ENCODE assay signal across 23 cellular contexts in the genomic region with DNA sequence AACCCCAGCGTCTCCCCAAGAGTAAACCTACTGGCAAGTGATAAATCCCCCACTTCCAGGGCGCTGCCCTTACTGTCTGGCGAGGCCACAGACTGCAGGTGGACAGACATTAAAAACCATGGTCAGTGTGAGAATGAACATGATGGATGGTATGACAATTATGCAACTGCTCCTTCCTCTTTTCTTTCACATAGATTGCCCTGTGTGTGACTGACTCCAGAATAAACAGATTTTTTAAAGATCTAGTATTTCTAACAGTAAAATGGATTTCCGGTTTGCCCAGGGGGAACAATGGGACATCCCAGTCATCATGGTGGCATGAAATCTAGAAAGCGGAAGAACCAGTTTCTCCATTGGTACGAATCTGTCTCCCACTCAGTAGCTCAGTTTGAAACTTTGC.
DNase-seq lines count a peak whose midpoint lies in the region; ATAC-seq, FAIRE-seq and TF ChIP-seq lines count a peak whose summit lies in the region.
"Had no signal": no experiment of that assay in that cellular context is flagged by ENCODE, and none has a peak within 500 bp of the region (broad histone marks: within the 10 kb centered on the region; RNA-seq: fewer than 3 reads in every experiment).

No MANE protein-coding gene starts in this region.

- POLR2A ChIA-PET in GM12878 (lab: Charles Lee) = no interaction called here
- POLR2A ChIA-PET in OCI-LY7 (lab: Charles Lee) = no interaction called here

- no peak for TF ChIP-seq POLR2A in GM12878 (IDR thresholded peaks at IDR 0.05; ENCODE audit: low read depth, low read length)

- WGBS in GM12878 (ENCODE audit: insufficient coverage, insufficient replicate concordance, low lambda C conversion rate, missing lambda C conversion rate) = 89% methylated on average over 6 of the region's 6 CpGs

- no peaks in the 10 kb centered on the region for H3K79me2 ChIP-seq in GM12878 (ENCODE audit: control insufficient read depth, insufficient read depth, low read length)
- H3K79me2 ChIP-seq in OCI-LY7 (ENCODE audit: insufficient read depth, low read depth, low read length) = no peaks in the 10 kb centered on the region

- TF ChIP-seq EP300 in GM12878 (IDR thresholded peaks at IDR 0.05; ENCODE audit: borderline replicate concordance in 1 of 2, control insufficient read depth in 1 of 2, low read depth in 2 of 2, low read length in 2 of 2) = no peak

- SMC1A ChIA-PET in GM12878 (lab: Charles Lee; ENCODE audit: uncharacterized antibody, unreplicated experiment) = interaction anchor here (0.7 to 1.2 kb wide), 2 partner anchors 35 to 352 kb away, joined by 3 read pairs; no protein-coding TSS in a partner anchor

- CTCF ChIA-PET in GM12878 (lab: Yijun Ruan, JAX) (no interaction called here), OCI-LY7 (lab: Charles Lee; ENCODE audit: unreplicated experiment) (no interaction called here)

- H3K4me2 ChIP-seq in GM12878 (ENCODE audit: control insufficient read depth, insufficient read depth) = no peak overlapping the region
- no peak overlapping the region for H3K4me2 ChIP-seq in OCI-LY7 (ENCODE audit: low read length)

- ATAC-seq in GM12878 = 0 out of 3 replicates have a peak, but pooled peaks have one; percentile 29
- ATAC-seq in effector memory CD8-positive, alpha-beta T cell (replicated peaks) = no peak
- ATAC-seq: activated naive CD4-positive, alpha-beta T cell treated with anti-CD3 and anti-CD28 coated beads, Interleukin-2, amount 50 U/mL, for 72 hours; CD8-positive, alpha-beta T cell; stimulated activated naive CD8-positive, alpha-beta T cell treated with anti-CD3 and anti-CD28 coated beads, Interleukin-15, amount 100 ng/mL, for 72 hours; WTC11 had no signal

- H3K36me3 ChIP-seq in GM12878 (ENCODE audit: control insufficient read depth in 2 of 2, insufficient read depth in 2 of 2, low read length in 1 of 2) = no peaks in the 10 kb centered on the region; a peak in 1 of 4 replicates
- H3K36me3 ChIP-seq in OCI-LY7 (ENCODE audit: insufficient read depth, low read length) = no peaks in the 10 kb centered on the region
- H3K36me3 ChIP-seq: prostate gland, upper lobe of left lung had no signal

- no peak overlapping the region for H3K4me3 Mint-ChIP-seq in type B pancreatic cell
- no peak overlapping the region for H3K4me3 Mint-ChIP-seq in effector memory CD8-positive, alpha-beta T cell
- H3K4me3 Mint-ChIP-seq: CD8-positive, alpha-beta T cell; HFFc6; stimulated activated naive CD8-positive, alpha-beta T cell treated with anti-CD3 and anti-CD28 coated beads, Interleukin-15, amount 100 ng/mL, for 72 hours; WTC11 had no signal

- no peak overlapping the region for H3K27ac ChIP-seq in GM12878 (ENCODE audit: control insufficient read depth, insufficient read depth)
- no peak overlapping the region for H3K27ac ChIP-seq in OCI-LY7 (ENCODE audit: low read depth, low read length, poor library complexity, severe bottlenecking)
- H3K27ac ChIP-seq: GM23248, prostate gland, upper lobe of left lung had no signal

- in situ Hi-C loops in GM12878 (cut with MboI) = no loop called here

- H3K27me3 ChIP-seq in GM12878 (replicated peaks in 1 of 2; ENCODE audit: control insufficient read depth in 2 of 2, insufficient read depth in 2 of 2, low read length in 1 of 2) = no peaks in the 10 kb centered on the region
- H3K27me3 ChIP-seq: upper lobe of left lung had no signal

- H2AFZ ChIP-seq in GM12878 (ENCODE audit: control insufficient read depth, low read depth, low read length) = no peak overlapping the region
- H2AFZ ChIP-seq in OCI-LY7 (ENCODE audit: low read length) = no peak overlapping the region
- H2AFZ ChIP-seq: GM23248 had no signal

- peak overlapping the region; percentile 76 for H3K27ac Mint-ChIP-seq in type B pancreatic cell
- H3K27ac Mint-ChIP-seq in effector memory CD8-positive, alpha-beta T cell = no peak overlapping the region
- H3K27ac Mint-ChIP-seq: activated naive CD4-positive, alpha-beta T cell treated with anti-CD3 and anti-CD28 coated beads, Interleukin-2, amount 50 U/mL, for 72 hours; CD8-positive, alpha-beta T cell; HFFc6; stimulated activated naive CD8-positive, alpha-beta T cell treated with anti-CD3 and anti-CD28 coated beads, Interleukin-15, amount 100 ng/mL, for 72 hours; WTC11 had no signal

- no peaks in the 10 kb centered on the region for H3K9me3 Mint-ChIP-seq in type B pancreatic cell
- H3K9me3 Mint-ChIP-seq in effector memory CD8-positive, alpha-beta T cell = no peaks in the 10 kb centered on the region
- H3K9me3 Mint-ChIP-seq: activated naive CD4-positive, alpha-beta T cell treated with anti-CD3 and anti-CD28 coated beads, Interleukin-2, amount 50 U/mL, for 72 hours; CD8-positive, alpha-beta T cell; HFFc6; stimulated activated naive CD8-positive, alpha-beta T cell treated with anti-CD3 and anti-CD28 coated beads, Interleukin-15, amount 100 ng/mL, for 72 hours; WTC11 had no signal

- intact Hi-C loops in GM12878 (cut with micrococcal nuclease; ENCODE audit: unreplicated experiment) (no loop called here), OCI-LY7 (cut with micrococcal nuclease; ENCODE audit: unreplicated experiment) (no loop called here)

- H3K9me2 ChIP-seq in OCI-LY7 (ENCODE audit: insufficient read depth, low read length) = no peaks in the 10 kb centered on the region

- H3K9me3 ChIP-seq in GM12878 (replicated peaks; ENCODE audit: control insufficient read depth, insufficient read depth, low read length) = no peaks in the 10 kb centered on the region
- no peaks in the 10 kb centered on the region for H3K9me3 ChIP-seq in OCI-LY7 (ENCODE audit: low read length)
- H3K9me3 ChIP-seq: prostate gland, upper lobe of left lung had no signal

- no peak for TF ChIP-seq CTCF in GM12878 (IDR thresholded peaks at IDR 0.05 in 2 of 3, conservative IDR thresholded peaks at IDR 0.05 in 1 of 3; ENCODE audit: control insufficient read depth in 2 of 3, extremely low read depth in 1 of 3, insufficient read depth in 1 of 3, low read depth in 3 of 3, low read length in 3 of 3)
- TF ChIP-seq CTCF in type B pancreatic cell (conservative IDR thresholded peaks at IDR 0.05) = no peak
- TF ChIP-seq CTCF in OCI-LY7 (conservative IDR thresholded peaks at IDR 0.05; ENCODE audit: low read length) = no peak

- H3K36me3 Mint-ChIP-seq in type B pancreatic cell = no peaks in the 10 kb centered on the region
- no peaks in the 10 kb centered on the region for H3K36me3 Mint-ChIP-seq in effector memory CD8-positive, alpha-beta T cell (ENCODE audit: insufficient read depth)
- H3K36me3 Mint-ChIP-seq: activated naive CD4-positive, alpha-beta T cell treated with anti-CD3 and anti-CD28 coated beads, Interleukin-2, amount 50 U/mL, for 72 hours; WTC11 had no signal

- peaks cover 4% of the 10 kb centered on the region; the same call in 1 of the 2 replicates for H3K4me1 ChIP-seq in GM12878 (ENCODE audit: control insufficient read depth, insufficient read depth, low read length)
- H3K4me1 ChIP-seq in OCI-LY7 (ENCODE audit: insufficient read depth, low read length, poor library complexity, severe bottlenecking) = no peaks in the 10 kb centered on the region
- H3K4me1 ChIP-seq: prostate gland had no signal

- H3K4me3 ChIP-seq in GM12878 (no peak overlapping the region), OCI-LY7 (ENCODE audit: low read depth, low read length, poor library complexity, severe bottlenecking) (no peak overlapping the region)
- H3K4me3 ChIP-seq: GM23248, prostate gland, upper lobe of left lung had no signal

- BruUV-seq in GM12878 (replicated peaks; lab: Mats Ljungman, UMichigan) (no TSS peak), OCI-LY7 (replicated peaks; lab: Mats Ljungman, UMichigan) (no TSS peak)

- DNase-seq in NCI-H510A treated with DMSO at 0.1 percent for 48 hours (lab: John Stamatoyannopoulos, UW) (peak; percentile 20), NCI-H510A (lab: John Stamatoyannopoulos, UW) (no peak), NOMO-1 treated with DMSO at 0.1 percent for 48 hours (lab: John Stamatoyannopoulos, UW; ENCODE audit: unreplicated experiment) (peak; percentile 91), GM12878 (ENCODE audit: low read depth, low spot score) (no peak), type B pancreatic cell (ENCODE audit: extremely low spot score, unreplicated experiment) (no peak), OCI-LY7 (ENCODE audit: low spot score) (no peak), H4 (ENCODE audit: low spot score) (no peak)
- DNase-seq in effector memory CD8-positive, alpha-beta T cell = no peak
- DNase-seq: 8988T; activated CD4-positive, alpha-beta T cell treated with anti-CD3 and anti-CD28 coated beads, Interleukin-2, amount 50 U/mL, for 1 hour; anterior cingulate cortex; CD8-positive, alpha-beta T cell; DMS79; GM23248; HFFc6; NCI-H1694 treated with DMSO at 0.1 percent for 48 hours; NCI-H2227 treated with DMSO at 0.1 percent for 48 hours; stimulated activated naive CD8-positive, alpha-beta T cell treated with anti-CD3 and anti-CD28 coated beads, Interleukin-15, amount 100 ng/mL, for 72 hours; upper lobe of left lung had no signal

- RAD21 ChIA-PET in GM12878 (lab: Charles Lee; ENCODE audit: unreplicated experiment) = no interaction called here

- H3K27me3 Mint-ChIP-seq in type B pancreatic cell = no peaks in the 10 kb centered on the region
- H3K27me3 Mint-ChIP-seq in effector memory CD8-positive, alpha-beta T cell = no peaks in the 10 kb centered on the region
- H3K27me3 Mint-ChIP-seq: stimulated activated naive CD8-positive, alpha-beta T cell treated with anti-CD3 and anti-CD28 coated beads, Interleukin-15, amount 100 ng/mL, for 72 hours had no signal

- no peaks in the 10 kb centered on the region for H4K20me1 ChIP-seq in GM12878 (ENCODE audit: control insufficient read depth, insufficient read depth)
- no peaks in the 10 kb centered on the region for H4K20me1 ChIP-seq in OCI-LY7 (ENCODE audit: insufficient read depth, low read length)

- H3K4me1 Mint-ChIP-seq in type B pancreatic cell (ENCODE audit: unreplicated experiment) = peaks cover 60% of the 10 kb centered on the region
- peaks cover 0 to 5% of the 10 kb centered on the region in 2 donors for H3K4me1 Mint-ChIP-seq in effector memory CD8-positive, alpha-beta T cell (ENCODE audit: low read depth in 2 of 2)
- H3K4me1 Mint-ChIP-seq: stimulated activated naive CD8-positive, alpha-beta T cell treated with anti-CD3 and anti-CD28 coated beads, Interleukin-15, amount 100 ng/mL, for 72 hours had no signal

- no peak for TF ChIP-seq RAD21 in GM12878 (IDR thresholded peaks at IDR 0.05; ENCODE audit: insufficient read depth, low read depth, low read length)

- FAIRE-seq in GM12878 (lab: Jason Lieb, UNC) = no peak
- FAIRE-seq: endothelial cell of umbilical vein had no signal

- no peak overlapping the region for H3K9ac ChIP-seq in GM12878 (ENCODE audit: control insufficient read depth, insufficient read depth, low read length)
- H3K9ac ChIP-seq: GM23248 had no signal

Comparison
In these comparisons a context has a peak if more than half of its experiments do, and no peak if none do; other contexts are left out.
1. DNase-seq: peak in NCI-H510A treated with DMSO at 0.1 percent for 48 hours (single experiment) and NOMO-1 treated with DMSO at 0.1 percent for 48 hours (single experiment); none in NCI-H510A (single experiment), GM12878 (single experiment), type B pancreatic cell (single experiment), OCI-LY7 (single experiment), effector memory CD8-positive, alpha-beta T cell (0 of 3) and H4 (single experiment).